Comparison of ENCODE assay signal across 17 cellular contexts in the genomic region with DNA sequence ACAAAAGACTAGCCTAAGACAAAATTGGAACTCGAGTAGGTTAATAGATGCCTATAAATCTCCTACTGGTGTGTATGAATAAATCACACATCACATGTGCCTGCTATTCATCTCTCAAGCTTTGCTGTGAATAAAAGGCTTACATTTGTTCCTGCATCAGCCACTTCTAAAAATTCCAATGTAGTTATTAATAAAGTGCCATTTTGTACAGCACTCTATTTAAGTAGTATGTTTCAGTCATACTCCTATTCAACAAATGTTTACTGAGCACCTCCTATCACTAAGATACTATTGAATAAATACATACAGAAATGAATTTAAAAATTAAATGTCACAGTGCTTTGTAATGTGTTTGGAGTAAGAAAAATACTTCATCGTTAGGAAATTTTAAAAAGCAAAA.
DNase-seq lines count a peak whose midpoint lies in the region; ATAC-seq and TF ChIP-seq lines count a peak whose summit lies in the region.
"Had no signal": no experiment of that assay in that cellular context is flagged by ENCODE, and none has a peak within 500 bp of the region (broad histone marks: within the 10 kb centered on the region; RNA-seq: fewer than 3 reads in every experiment).

No MANE protein-coding gene starts in this region.

- H3K9me2 ChIP-seq in PC-9 (ENCODE audit: insufficient read depth) = no peaks in the 10 kb centered on the region

- H3K27me3 ChIP-seq in lung (ENCODE audit: control insufficient read depth, insufficient read depth) (no peaks in the 10 kb centered on the region), PC-9 (ENCODE audit: insufficient read depth, low read depth) (no peaks in the 10 kb centered on the region)
- H3K27me3 ChIP-seq: BE2C, BLaER1 had no signal

- BruUV-seq in PC-9 (replicated peaks; lab: Mats Ljungman, UMichigan) = no TSS peak

- TF ChIP-seq CTCF in lung (IDR thresholded peaks at IDR 0.05; ENCODE audit: control extremely low read depth, extremely low read depth) = no peak
- no peak for TF ChIP-seq CTCF in PC-9 (conservative IDR thresholded peaks at IDR 0.05)

- H4K20me1 ChIP-seq in PC-9 (ENCODE audit: insufficient read depth) = no peaks in the 10 kb centered on the region
- H4K20me1 ChIP-seq: BLaER1 had no signal

- POLR2A ChIA-PET in PC-9 (lab: Charles Lee; ENCODE audit: unreplicated experiment) = no interaction called here

- H3K27ac ChIP-seq in lung (ENCODE audit: low read depth in 1 of 2, low read length in 1 of 2) (no peak overlapping the region), PC-9 (no peak overlapping the region)
- H3K27ac ChIP-seq: BLaER1 had no signal

- H3F3A ChIP-seq in PC-9 (ENCODE audit: insufficient read depth, low read depth) = no peaks in the 10 kb centered on the region

- CTCF ChIA-PET in PC-9 (lab: Charles Lee) = no interaction called here

- ATAC-seq in lung (ENCODE audit: insufficient read depth, low FRiP score) = peak; percentile 23

- intact Hi-C loops in PC-9 (cut with micrococcal nuclease; ENCODE audit: unreplicated experiment) = no loop called here

- H3K4me3 ChIP-seq in lung (no peak overlapping the region), PC-9 (no peak overlapping the region)
- H3K4me3 ChIP-seq: BLaER1 had no signal

- DNase-seq in foreskin melanocyte = peak; percentile 27
- no peak for DNase-seq in lung (ENCODE audit: low spot score)
- DNase-seq in PC-9 = no peak
- DNase-seq in effector CD4-positive, alpha-beta T cell = no peak
- no peak for DNase-seq in DMS114 treated with DMSO at 0.1 percent for 48 hours (lab: John Stamatoyannopoulos, UW; ENCODE audit: unreplicated experiment)
- DNase-seq: 8988T; ACHN; BE2C; C1 segment of cervical spinal cord; CD4-positive, alpha-beta memory T cell; CD4-positive, CD25-positive, alpha-beta regulatory T cell; CD8-positive, alpha-beta memory T cell; COR-L47; DMS 273 treated with DMSO at 0.1 percent for 48 hours; DMS79 treated with DMSO at 0.1 percent for 48 hours; GF-D8 had no signal

- no peak overlapping the region for H2AFZ ChIP-seq in PC-9

- WGBS in lung, 2 donors = 66 to 83% methylated on average over 2 of the region's 2 CpGs

- no peaks in the 10 kb centered on the region for H3K36me3 ChIP-seq in lung (ENCODE audit: control insufficient read depth in 2 of 2, insufficient read depth in 2 of 2, low read length in 2 of 2)
- H3K36me3 ChIP-seq in PC-9 (ENCODE audit: low read depth) = no peaks in the 10 kb centered on the region
- H3K36me3 ChIP-seq: BE2C had no signal

- no peaks in the 10 kb centered on the region for H3K79me2 ChIP-seq in PC-9 (ENCODE audit: low read depth)

- no peak overlapping the region for H3K4me2 ChIP-seq in PC-9
- H3K4me2 ChIP-seq: BLaER1 had no signal

- H3K4me1 ChIP-seq in lung (ENCODE audit: control insufficient read depth in 2 of 2, insufficient read depth in 2 of 2, low read length in 2 of 2) (no peaks in the 10 kb centered on the region), PC-9 (replicated peaks; ENCODE audit: insufficient read depth) (no peaks in the 10 kb centered on the region)

- H3K9me3 ChIP-seq in lung (ENCODE audit: control insufficient read depth in 2 of 2, insufficient read depth in 1 of 2, low read length in 1 of 2) (no peaks in the 10 kb centered on the region), PC-9 (ENCODE audit: insufficient read depth, low read depth) (no peaks in the 10 kb centered on the region)
- H3K9me3 ChIP-seq: BE2C, BLaER1 had no signal
